14 cellular contexts compared by ENCODE assay signal in the genomic region with DNA sequence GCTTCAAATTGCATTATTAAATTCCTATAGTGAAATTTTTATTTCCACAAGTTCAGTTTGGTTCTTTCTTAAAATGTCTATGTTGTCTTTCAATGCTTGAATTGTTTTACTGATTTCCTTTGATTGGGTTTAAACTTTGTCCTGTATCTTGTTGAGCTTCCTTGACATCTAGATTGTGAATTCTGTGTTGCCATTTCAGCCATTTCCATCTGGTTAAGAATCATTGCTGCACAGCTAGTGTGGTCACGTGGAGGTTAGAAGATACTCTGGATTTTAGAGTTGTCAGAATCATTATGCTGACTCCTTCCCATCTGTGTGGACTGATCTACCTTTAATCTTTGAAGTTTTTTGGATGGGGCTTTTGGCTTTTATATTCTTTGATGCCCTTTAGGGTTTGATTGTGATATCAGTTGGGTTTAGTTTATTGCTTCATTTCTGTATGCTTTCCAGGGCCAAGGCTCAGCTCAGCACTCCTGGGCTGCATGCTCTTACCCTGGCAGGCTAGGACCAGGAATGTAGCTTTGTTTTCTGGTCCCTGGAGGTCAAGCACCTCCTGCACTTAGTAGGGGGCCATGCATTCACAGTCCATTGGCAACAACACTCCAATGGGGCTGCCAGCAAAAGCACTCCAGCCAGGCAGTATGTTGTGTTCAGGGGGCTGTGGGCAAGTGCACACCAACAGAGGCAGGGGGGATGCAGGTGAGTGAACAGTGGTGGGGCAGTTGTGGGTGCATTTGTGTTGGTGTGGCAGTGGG.
DNase-seq lines count a peak whose midpoint lies in the region; ATAC-seq and TF ChIP-seq lines count a peak whose summit lies in the region.
"Had no signal": no experiment of that assay in that cellular context is flagged by ENCODE, and none has a peak within 500 bp of the region (broad histone marks: within the 10 kb centered on the region; RNA-seq: fewer than 3 reads in every experiment).

No MANE protein-coding gene starts in this region.

- POLR2A ChIA-PET in PC-9 (lab: Charles Lee; ENCODE audit: unreplicated experiment), result interaction anchor here (0.7 to 1.3 kb wide), 2 partner anchors 9 to 11 kb away, joined by 4 to 10 read pairs; no protein-coding TSS in a partner anchor

- ATAC-seq in Right ventricle myocardium superior (ENCODE audit: poor library complexity), result no peak
- ATAC-seq: heart right ventricle had no signal

- H3K9me2 ChIP-seq in PC-9 (ENCODE audit: insufficient read depth), result no peaks in the 10 kb centered on the region

- CTCF ChIA-PET in PC-9 (lab: Charles Lee), result no interaction called here
- CTCF ChIA-PET in mammary epithelial cell (lab: Charles Lee; ENCODE audit: low non-redundant PET), result no interaction called here

- H3F3A ChIP-seq in PC-9 (ENCODE audit: insufficient read depth, low read depth), result peaks cover 18% of the 10 kb centered on the region

- 100% methylated on average over 1 of the region's 1 CpG for WGBS in mammary epithelial cell (ENCODE audit: low coverage, missing lambda C conversion rate)

- H2AFZ ChIP-seq in PC-9 (no peak overlapping the region), mammary epithelial cell (ENCODE audit: low read depth, low read length) (peak overlapping the region; percentile 54)

- H3K4me1 ChIP-seq in PC-9 (replicated peaks; ENCODE audit: insufficient read depth) (peaks cover 27% of the 10 kb centered on the region), mammary epithelial cell (ENCODE audit: insufficient read depth, low read length) (peaks cover 24% of the 10 kb centered on the region)
- H3K4me1 ChIP-seq: esophagus squamous epithelium had no signal

- H3K79me2 ChIP-seq in PC-9 (ENCODE audit: low read depth) (no peaks in the 10 kb centered on the region), mammary epithelial cell (ENCODE audit: insufficient read depth, low read length) (no peaks in the 10 kb centered on the region)

- dilution Hi-C loops in mammary epithelial cell (cut with HindIII; ENCODE audit: low sequenced_read_pairs), result no loop called here

- H3K9me3 ChIP-seq in PC-9 (ENCODE audit: insufficient read depth, low read depth) (peaks cover 18% of the 10 kb centered on the region), mammary epithelial cell (replicated peaks; ENCODE audit: insufficient read depth, low read length) (peaks cover 5% of the 10 kb centered on the region)

- H3K4me2 ChIP-seq in PC-9 (peak overlapping the region; percentile 34), mammary epithelial cell (ENCODE audit: insufficient read depth, low read depth, low read length) (peak overlapping the region; percentile 46)

- TSS peak; percentile 19 for BruUV-seq in PC-9 (replicated peaks; lab: Mats Ljungman, UMichigan)
- no TSS peak for BruUV-seq in mammary epithelial cell (replicated peaks; lab: Mats Ljungman, UMichigan)

- in situ Hi-C loops in mammary epithelial cell (cut with MboI; ENCODE audit: low sequenced_read_pairs in 2 of 2), result no loop called here

- TF ChIP-seq CTCF in PC-9 (conservative IDR thresholded peaks at IDR 0.05) (no peak), mammary epithelial cell (conservative IDR thresholded peaks at IDR 0.05 in 1 of 2, IDR thresholded peaks at IDR 0.05 in 1 of 2; ENCODE audit: extremely low read depth in 1 of 2, insufficient read depth in 1 of 2, low read depth in 1 of 2, low read length in 2 of 2) (no peak)

- no peaks in the 10 kb centered on the region for H3K36me3 ChIP-seq in PC-9 (ENCODE audit: low read depth)
- no peaks in the 10 kb centered on the region for H3K36me3 ChIP-seq in mammary epithelial cell (ENCODE audit: insufficient read depth, low read length)
- H3K36me3 ChIP-seq: esophagus squamous epithelium, heart right ventricle had no signal

- H3K27ac ChIP-seq in PC-9, result peak overlapping the region; percentile 77
- H3K27ac ChIP-seq in mammary epithelial cell (ENCODE audit: insufficient read depth, low read depth, low read length), result peak overlapping the region; percentile 70
- H3K27ac ChIP-seq: esophagus squamous epithelium, heart right ventricle had no signal

- intact Hi-C loops in PC-9 (cut with micrococcal nuclease; ENCODE audit: unreplicated experiment) (loop anchor here (5.0 kb wide), 1 partner anchor 143 kb away; the partner anchor contains the start of gene PRR16), mammary epithelial cell (cut with micrococcal nuclease) (loop anchor here (1.0 kb wide), 1 partner anchor 9 kb away; no protein-coding TSS in a partner anchor), Right ventricle myocardium superior (cut with DNase I) (no loop called here)

- DNase-seq in EL (peak; percentile 38), PC-9 (no peak), mammary epithelial cell (no peak), myocyte (ENCODE audit: low read depth) (peak; percentile 31), SK-N-DZ (ENCODE audit: low spot score) (no peak), Right ventricle myocardium superior (no peak), MV-4-11 (lab: John Stamatoyannopoulos, UW) (no peak)
- DNase-seq in activated CD8-positive, alpha-beta memory T cell treated with anti-CD3 and anti-CD28 coated beads for 24 hours, result no peak
- DNase-seq: activated CD4-positive, alpha-beta T cell treated with anti-CD3 and anti-CD28 coated beads, Interleukin-2, amount 10 ng/mL, durations not matched to agents 24 days and 14 days; activated T-cell treated with anti-CD3 and anti-CD28 coated beads, Interleukin-2, amount 50 U/mL, for 1 hour; esophagus squamous epithelium; heart right ventricle; NCI-H2029; NCI-H510A treated with DMSO at 0.1 percent for 48 hours had no signal

- no peak overlapping the region for H3K9ac ChIP-seq in mammary epithelial cell (ENCODE audit: insufficient read depth, low read length)

- H3K4me3 ChIP-seq in PC-9 (no peak overlapping the region), mammary epithelial cell (replicated peaks in 1 of 3; ENCODE audit: insufficient read depth in 1 of 3, low read depth in 2 of 3, low read length in 3 of 3) (no peak overlapping the region)
- H3K4me3 ChIP-seq: esophagus squamous epithelium, heart right ventricle had no signal

- no peaks in the 10 kb centered on the region for H4K20me1 ChIP-seq in PC-9 (ENCODE audit: insufficient read depth)
- H4K20me1 ChIP-seq in mammary epithelial cell (ENCODE audit: insufficient read depth, low read length), result no peaks in the 10 kb centered on the region

- H3K27me3 ChIP-seq in PC-9 (ENCODE audit: insufficient read depth, low read depth) (no peaks in the 10 kb centered on the region), mammary epithelial cell (ENCODE audit: insufficient read depth, low read length) (no peaks in the 10 kb centered on the region)
- H3K27me3 ChIP-seq: esophagus squamous epithelium, heart right ventricle had no signal

Comparison
In these comparisons a context has a peak if more than half of its experiments do, and no peak if none do; other contexts are left out.
1. DNase-seq: peak in EL (single experiment) and myocyte (single experiment); none in PC-9 (0 of 2), mammary epithelial cell (single experiment), SK-N-DZ (single experiment), activated CD8-positive, alpha-beta memory T cell treated with anti-CD3 and anti-CD28 coated beads for 24 hours (single experiment), Right ventricle myocardium superior (single experiment) and MV-4-11 (single experiment).